In genomic region chr1:227351443-227351842, GRCh38 we compare ENCODE assay signal across 1 cellular context.
TF ChIP-seq lines count a peak whose summit lies in the region.

No MANE protein-coding gene starts in this region.

TF ChIP-seq in IMR-90, 13 proteins besides CTCF, POLR2A, EP300 and RAD21:
- TF ChIP-seq USF2 (IDR thresholded peaks at IDR 0.05; ENCODE audit: low read depth, low read length), result no peak
- TF ChIP-seq RCOR1 (IDR thresholded peaks at IDR 0.05; ENCODE audit: insufficient replicate concordance, low read length), result no peak
- TF ChIP-seq MXI1 (IDR thresholded peaks at IDR 0.05; ENCODE audit: borderline replicate concordance, low read depth, low read length), result no peak
- no peak for TF ChIP-seq NFE2L2 (IDR thresholded peaks at IDR 0.05; ENCODE audit: low read depth, low read length)
- TF ChIP-seq RFX5 (IDR thresholded peaks at IDR 0.05; ENCODE audit: low read depth, low read length), result no peak
- TF ChIP-seq FOS (IDR thresholded peaks at IDR 0.05; ENCODE audit: low read depth, low read length), result no peak
- TF ChIP-seq ELK1 (IDR thresholded peaks at IDR 0.05; ENCODE audit: borderline replicate concordance, low read depth, low read length), result no peak
- no peak for TF ChIP-seq BHLHE40 (IDR thresholded peaks at IDR 0.05; ENCODE audit: low read depth, low read length)
- TF ChIP-seq SMC3 (IDR thresholded peaks at IDR 0.05; ENCODE audit: low read depth, low read length), result no peak
